8 cellular contexts compared by ENCODE assay signal in the genomic region with DNA sequence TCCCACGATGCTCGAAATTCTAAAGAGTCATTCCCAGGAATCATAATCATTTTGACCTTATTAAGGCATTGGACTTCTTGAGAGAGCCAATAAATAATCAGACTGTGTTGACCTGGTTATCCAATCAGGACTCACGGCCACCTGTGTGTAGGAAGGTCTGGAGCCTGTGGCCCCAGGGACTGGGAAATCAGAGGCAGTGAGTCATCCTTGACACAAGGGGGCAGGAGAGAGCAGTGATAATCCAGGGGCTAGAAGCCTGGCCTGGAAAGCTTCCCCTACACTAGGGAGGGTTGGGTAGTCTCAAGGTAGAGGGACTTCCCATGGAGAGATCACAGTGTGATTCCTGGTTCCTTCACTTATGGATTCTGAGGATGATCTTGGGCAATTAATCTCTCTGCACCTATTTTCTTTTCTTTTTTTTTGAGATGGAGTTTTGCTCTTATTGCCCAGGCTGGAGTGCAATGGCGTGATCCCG. TPM values are rescaled to one million over a fixed set of nuclear protein-coding genes. Genes with fewer than 3 reads are reported as not detected.
A peak's percentile ranks its signal among the peaks of the same experiment; 100 is the strongest.
DNase-seq lines count a peak whose midpoint lies in the region; ATAC-seq and TF ChIP-seq lines count a peak whose summit lies in the region.

No MANE protein-coding gene starts in this region.

- CTCF ChIA-PET in WTC11 (lab: Charles Lee): interaction anchor here (0.6 to 8.5 kb wide), 15 partner anchors 10 to 157 kb away, joined by 3 to 51 read pairs (median 4); no protein-coding TSS in a partner anchor

- no peaks in the 10 kb centered on the region for H3K27me3 Mint-ChIP-seq in WTC11 (ENCODE audit: low read depth)
- no peaks in the 10 kb centered on the region for H3K27me3 Mint-ChIP-seq in central memory CD8-positive, alpha-beta T cell

- 0 out of 2 replicates have a peak, but pooled peaks cover 3% of the 10 kb centered on the region for H3K4me1 Mint-ChIP-seq in WTC11
- peaks cover 76% of the 10 kb centered on the region for H3K4me1 Mint-ChIP-seq in central memory CD8-positive, alpha-beta T cell

- H3K36me3 Mint-ChIP-seq in WTC11: no peaks in the 10 kb centered on the region
- peaks cover 16% of the 10 kb centered on the region for H3K36me3 Mint-ChIP-seq in central memory CD8-positive, alpha-beta T cell (ENCODE audit: insufficient read depth)

- DNase-seq in GDM1 (lab: John Stamatoyannopoulos, UW) (peak; percentile 35), NCI-H2196 treated with DMSO at 0.1 percent for 48 hours (lab: John Stamatoyannopoulos, UW; ENCODE audit: unreplicated experiment) (peak; percentile 25), WTC11 (ENCODE audit: low spot score) (peak; percentile 80), left lobe of liver (ENCODE audit: low spot score) (peak; percentile 57)
- peak; percentile 49 to 55 for DNase-seq in central memory CD8-positive, alpha-beta T cell (ENCODE audit: low spot score in 2 of 2)
- peak; percentile 24 to 30 for DNase-seq in stimulated activated CD8-positive, alpha-beta memory T cell treated with anti-CD3 and anti-CD28 coated beads, Interleukin-4, amount 100 ng/mL, for 4 hours (ENCODE audit: low read depth in 2 of 2, low spot score in 1 of 2)

- no peak overlapping the region for H3K4me3 Mint-ChIP-seq in WTC11
- no peak overlapping the region for H3K4me3 Mint-ChIP-seq in central memory CD8-positive, alpha-beta T cell

- no peak overlapping the region for H3K27ac Mint-ChIP-seq in WTC11
- peak overlapping the region; percentile 75 for H3K27ac Mint-ChIP-seq in central memory CD8-positive, alpha-beta T cell (ENCODE audit: low read depth)

- peak; percentile 69 for TF ChIP-seq CTCF in WTC11 (IDR thresholded peaks at IDR 0.05)

- no peaks in the 10 kb centered on the region for H3K9me3 Mint-ChIP-seq in WTC11
- no peaks in the 10 kb centered on the region for H3K9me3 Mint-ChIP-seq in central memory CD8-positive, alpha-beta T cell

- ATAC-seq in HG02798 (IDR thresholded peaks at IDR 0.05; ENCODE audit: poor library complexity, unreplicated experiment) (peak; percentile 40), WTC11 (peak; percentile 98), left lobe of liver (peak; percentile 76), HG03460 (IDR thresholded peaks at IDR 0.05; ENCODE audit: unreplicated experiment) (no peak)
- peak; percentile 29 for ATAC-seq in central memory CD8-positive, alpha-beta T cell (replicated peaks; ENCODE audit: extremely low read depth, poor library complexity, severe bottlenecking)

- POLR2A ChIA-PET in WTC11 (lab: Charles Lee): no interaction called here

TF ChIP-seq in WTC11, 78 proteins besides CTCF, POLR2A, EP300 and RAD21:
- TF ChIP-seq, protein P1, sequence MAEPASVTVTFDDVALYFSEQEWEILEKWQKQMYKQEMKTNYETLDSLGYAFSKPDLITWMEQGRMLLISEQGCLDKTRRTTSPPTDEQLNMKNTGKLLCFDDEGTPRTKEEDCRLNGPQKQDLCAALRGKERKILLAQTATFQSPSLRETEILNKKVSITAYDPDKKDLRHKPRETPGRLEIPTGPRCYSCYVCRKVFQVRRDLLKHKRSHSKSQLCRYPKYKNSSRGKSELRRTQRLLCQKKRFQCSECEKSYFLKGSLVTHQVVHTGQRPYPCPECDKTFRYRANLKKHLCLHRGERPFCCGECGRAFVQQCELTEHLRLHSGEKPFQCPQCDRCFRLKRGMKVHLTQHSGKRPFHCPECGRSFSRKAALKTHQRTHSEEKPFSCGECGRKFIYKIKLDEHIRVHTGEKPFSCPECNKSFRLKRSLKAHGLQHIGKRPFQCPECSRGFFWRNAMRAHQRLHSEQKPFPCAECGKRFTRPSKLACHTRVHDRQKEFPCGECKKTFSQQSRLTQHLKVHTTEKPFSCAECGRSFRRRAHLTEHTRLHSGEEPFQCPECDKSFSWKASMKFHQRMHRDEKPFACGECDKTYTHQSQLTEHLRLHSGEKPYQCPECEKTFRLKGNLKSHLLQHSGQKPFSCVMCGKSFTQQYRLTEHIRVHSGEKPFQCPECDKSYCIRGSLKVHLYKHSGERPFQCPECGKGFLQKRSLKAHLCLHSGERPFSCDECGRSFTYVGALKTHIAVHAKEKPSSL (CRISPR knock-in tag; conservative IDR thresholded peaks at IDR 0.05): no peak
- TF ChIP-seq, protein P2, sequence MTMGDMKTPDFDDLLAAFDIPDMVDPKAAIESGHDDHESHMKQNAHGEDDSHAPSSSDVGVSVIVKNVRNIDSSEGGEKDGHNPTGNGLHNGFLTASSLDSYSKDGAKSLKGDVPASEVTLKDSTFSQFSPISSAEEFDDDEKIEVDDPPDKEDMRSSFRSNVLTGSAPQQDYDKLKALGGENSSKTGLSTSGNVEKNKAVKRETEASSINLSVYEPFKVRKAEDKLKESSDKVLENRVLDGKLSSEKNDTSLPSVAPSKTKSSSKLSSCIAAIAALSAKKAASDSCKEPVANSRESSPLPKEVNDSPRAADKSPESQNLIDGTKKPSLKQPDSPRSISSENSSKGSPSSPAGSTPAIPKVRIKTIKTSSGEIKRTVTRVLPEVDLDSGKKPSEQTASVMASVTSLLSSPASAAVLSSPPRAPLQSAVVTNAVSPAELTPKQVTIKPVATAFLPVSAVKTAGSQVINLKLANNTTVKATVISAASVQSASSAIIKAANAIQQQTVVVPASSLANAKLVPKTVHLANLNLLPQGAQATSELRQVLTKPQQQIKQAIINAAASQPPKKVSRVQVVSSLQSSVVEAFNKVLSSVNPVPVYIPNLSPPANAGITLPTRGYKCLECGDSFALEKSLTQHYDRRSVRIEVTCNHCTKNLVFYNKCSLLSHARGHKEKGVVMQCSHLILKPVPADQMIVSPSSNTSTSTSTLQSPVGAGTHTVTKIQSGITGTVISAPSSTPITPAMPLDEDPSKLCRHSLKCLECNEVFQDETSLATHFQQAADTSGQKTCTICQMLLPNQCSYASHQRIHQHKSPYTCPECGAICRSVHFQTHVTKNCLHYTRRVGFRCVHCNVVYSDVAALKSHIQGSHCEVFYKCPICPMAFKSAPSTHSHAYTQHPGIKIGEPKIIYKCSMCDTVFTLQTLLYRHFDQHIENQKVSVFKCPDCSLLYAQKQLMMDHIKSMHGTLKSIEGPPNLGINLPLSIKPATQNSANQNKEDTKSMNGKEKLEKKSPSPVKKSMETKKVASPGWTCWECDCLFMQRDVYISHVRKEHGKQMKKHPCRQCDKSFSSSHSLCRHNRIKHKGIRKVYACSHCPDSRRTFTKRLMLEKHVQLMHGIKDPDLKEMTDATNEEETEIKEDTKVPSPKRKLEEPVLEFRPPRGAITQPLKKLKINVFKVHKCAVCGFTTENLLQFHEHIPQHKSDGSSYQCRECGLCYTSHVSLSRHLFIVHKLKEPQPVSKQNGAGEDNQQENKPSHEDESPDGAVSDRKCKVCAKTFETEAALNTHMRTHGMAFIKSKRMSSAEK (CRISPR knock-in tag; IDR thresholded peaks at IDR 0.05; ENCODE audit: borderline replicate concordance): no peak
- peak; percentile 53; the same call in 1 of the 2 replicates for TF ChIP-seq NFYB (CRISPR knock-in tag; conservative IDR thresholded peaks at IDR 0.05; ENCODE audit: low read depth)
- TF ChIP-seq ZNF121 (CRISPR knock-in tag; IDR thresholded peaks at IDR 0.05): peak; percentile 54; the same call in 1 of the 2 replicates
- no peak for TF ChIP-seq SMAD3 (CRISPR knock-in tag; IDR thresholded peaks at IDR 0.05; ENCODE audit: borderline replicate concordance)

RNA-seq across cellular contexts. Expression of gene MR1, which starts 4.7 kb away (rescaled TPM):
- total RNA-seq in WTC11 (2021) (0.28 to 0.64 TPM (median 0.30 TPM) in 3 replicates), left lobe of liver (6.7 TPM)

RNA-seq across cellular contexts. Expression of gene STX6, which starts 15.8 kb away (rescaled TPM):
- total RNA-seq in WTC11 (2021) (30.2 to 32.3 TPM (median 30.5 TPM) in 3 replicates), left lobe of liver (3.0 TPM)

RNA-seq across cellular contexts. Expression of gene IER5, which starts 50.1 kb away (rescaled TPM):
- 14.2 to 18.2 TPM (median 14.3 TPM) in 3 replicates for total RNA-seq in WTC11 (2021)
- 3.0 TPM for total RNA-seq in left lobe of liver

Comparison
In these comparisons a context has a peak if more than half of its experiments do, and no peak if none do; other contexts are left out.
1. DNase-seq: peak in every context shown above with its lines; median percentile 80 in WTC11; 57 in left lobe of liver; 52 in central memory CD8-positive, alpha-beta T cell; 35 in GDM1; 27 in stimulated activated CD8-positive, alpha-beta memory T cell treated with anti-CD3 and anti-CD28 coated beads, Interleukin-4, amount 100 ng/mL, for 4 hours; 25 in NCI-H2196 treated with DMSO at 0.1 percent for 48 hours.